ENCODE assay signal across 20 cellular contexts in genomic region chr2:234747032-234747431, GRCh38.
DNase-seq lines count a peak whose midpoint lies in the region; ATAC-seq and TF ChIP-seq lines count a peak whose summit lies in the region.
"Had no signal": no experiment of that assay in that cellular context is flagged by ENCODE, and none has a peak within 500 bp of the region (broad histone marks: within the 10 kb centered on the region; RNA-seq: fewer than 3 reads in every experiment).

No MANE protein-coding gene starts in this region.

- no peak for TF ChIP-seq POLR2A in IMR-90 (IDR thresholded peaks at IDR 0.05; ENCODE audit: low read depth, low read length)

- H3K9me1 ChIP-seq in IMR-90 (ENCODE audit: insufficient read depth, low read length): no peaks in the 10 kb centered on the region

- POLR2A ChIA-PET in IMR-90 (lab: Charles Lee; ENCODE audit: unreplicated experiment): no interaction called here

- H2BK5ac ChIP-seq in IMR-90 (ENCODE audit: low read depth, low read length, poor library complexity, severe bottlenecking) (no peak overlapping the region), mesenchymal stem cell (ENCODE audit: low read depth, low read length, poor library complexity, severe bottlenecking) (no peak overlapping the region)

- H3K9ac ChIP-seq in IMR-90 (ENCODE audit: low read depth, low read length) (no peak overlapping the region), mesenchymal stem cell (ENCODE audit: low read length) (peak overlapping the region; percentile 56)

- H3K4me3 ChIP-seq in IMR-90 (ENCODE audit: insufficient read depth, low read depth, low read length): no peak overlapping the region
- no peak overlapping the region for H3K4me3 ChIP-seq in mesenchymal stem cell (ENCODE audit: insufficient read depth in 1 of 2, low read depth in 1 of 2, low read length in 2 of 2)
- H3K4me3 ChIP-seq: GM12878, HAP-1 had no signal

- no peak overlapping the region for H3K56ac ChIP-seq in IMR-90 (ENCODE audit: extremely low read depth, insufficient read depth, low read length)

- peaks cover 7% of the 10 kb centered on the region; the same call in 1 of the 2 replicates for H3K4me1 ChIP-seq in IMR-90 (ENCODE audit: control insufficient read depth, insufficient read depth, low read length)
- no peaks in the 10 kb centered on the region for H3K4me1 ChIP-seq in mesenchymal stem cell (ENCODE audit: control insufficient read depth, insufficient read depth, low read depth, low read length)
- H3K4me1 ChIP-seq: HAP-1 had no signal

- no peaks in the 10 kb centered on the region for H3K79me1 ChIP-seq in IMR-90 (ENCODE audit: low read depth in 1 of 2, low read length in 2 of 2)
- H3K79me1 ChIP-seq in mesenchymal stem cell (replicated peaks; ENCODE audit: low read length, poor library complexity, severe bottlenecking): no peaks in the 10 kb centered on the region

- H4K20me1 ChIP-seq in IMR-90 (ENCODE audit: insufficient read depth, low read length): no peaks in the 10 kb centered on the region

- H3K27ac ChIP-seq in IMR-90 (ENCODE audit: insufficient read depth, low read length) (no peak overlapping the region), mesenchymal stem cell (ENCODE audit: low read length, poor library complexity, severe bottlenecking) (no peak overlapping the region)
- H3K27ac ChIP-seq: HL-60 had no signal

- no peak overlapping the region for H2AK5ac ChIP-seq in IMR-90 (ENCODE audit: low read depth, low read length)
- no peak overlapping the region for H2AK5ac ChIP-seq in mesenchymal stem cell (ENCODE audit: low read length, severe bottlenecking)

- peak; percentile 59 for ATAC-seq in IMR-90 (ENCODE audit: low read depth)
- ATAC-seq: GM12878, HepG2, Panc1, SK-N-SH treated with all-trans-retinoic acid at 6 μM for 48 hours had no signal

- H3K14ac ChIP-seq in IMR-90 (replicated peaks; ENCODE audit: low read depth, low read length) (no peak overlapping the region), mesenchymal stem cell (ENCODE audit: low read length in 2 of 2) (no peak overlapping the region)

- H4K91ac ChIP-seq in IMR-90 (ENCODE audit: insufficient read depth, low read depth, low read length) (no peak overlapping the region), mesenchymal stem cell (ENCODE audit: low read length) (no peak overlapping the region)

- BruUV-seq in IMR-90 (replicated peaks; lab: Mats Ljungman, UMichigan): no TSS peak

- H3K9me3 ChIP-seq in IMR-90 (ENCODE audit: control insufficient read depth, insufficient read depth, low read length): no peaks in the 10 kb centered on the region; the same call in 1 of the 2 replicates
- H3K9me3 ChIP-seq in mesenchymal stem cell (ENCODE audit: control insufficient read depth, low read length): peaks cover 2% of the 10 kb centered on the region
- H3K9me3 ChIP-seq: HAP-1 had no signal

- H4K8ac ChIP-seq in IMR-90 (ENCODE audit: low read depth in 2 of 2, low read length in 2 of 2) (no peak overlapping the region; a peak in 1 of 4 replicates), mesenchymal stem cell (ENCODE audit: low read length) (no peak overlapping the region)

- CTCF ChIA-PET in IMR-90 (lab: Yijun Ruan, JAX): no interaction called here

- H3K23ac ChIP-seq in IMR-90 (ENCODE audit: low read depth, low read length) (no peak overlapping the region), mesenchymal stem cell (ENCODE audit: low read length in 2 of 2) (no peak overlapping the region)

- H3K4ac ChIP-seq in IMR-90 (ENCODE audit: low read depth, low read length): 0 out of 2 replicates have a peak overlapping the region, but pooled peaks have one; percentile 1
- H3K4ac ChIP-seq in mesenchymal stem cell (ENCODE audit: low read depth in 1 of 2, low read length in 2 of 2): no peak overlapping the region

- no peak overlapping the region for H2AK9ac ChIP-seq in IMR-90 (replicated peaks; ENCODE audit: low read depth, low read length, poor library complexity)

- H2BK15ac ChIP-seq in IMR-90 (ENCODE audit: low read depth, low read length) (no peak overlapping the region), mesenchymal stem cell (ENCODE audit: low read depth, poor library complexity, severe bottlenecking) (no peak overlapping the region)

- H2BK12ac ChIP-seq in mesenchymal stem cell (ENCODE audit: low read length in 2 of 2): no peak overlapping the region

- no peak overlapping the region for H2AFZ ChIP-seq in IMR-90 (replicated peaks; ENCODE audit: low read length, poor library complexity)
- H2AFZ ChIP-seq in mesenchymal stem cell (ENCODE audit: low read depth, low read length): no peak overlapping the region

- no peak overlapping the region for H2BK20ac ChIP-seq in IMR-90 (ENCODE audit: low read depth, low read length)

- no peaks in the 10 kb centered on the region for H3K27me3 ChIP-seq in IMR-90 (ENCODE audit: control insufficient read depth, insufficient read depth, low read length)
- H3K27me3 ChIP-seq in mesenchymal stem cell (ENCODE audit: control insufficient read depth in 1 of 2, insufficient read depth in 1 of 2, low read length in 2 of 2): no peaks in the 10 kb centered on the region

- intact Hi-C loops in IMR-90 (cut with micrococcal nuclease): no loop called here

- no peak overlapping the region for H2BK120ac ChIP-seq in IMR-90 (ENCODE audit: low read depth, low read length)
- H2BK120ac ChIP-seq in mesenchymal stem cell (ENCODE audit: low read depth, low read length): no peak overlapping the region

- dilution Hi-C loops in IMR-90 (cut with HindIII; ENCODE audit: low sequenced_read_pairs, unreplicated experiment): no loop called here

- H3K36me3 ChIP-seq in IMR-90 (ENCODE audit: control insufficient read depth, insufficient read depth, low read length): no peaks in the 10 kb centered on the region
- H3K36me3 ChIP-seq in mesenchymal stem cell (ENCODE audit: control insufficient read depth in 1 of 2, insufficient read depth in 2 of 2, low read depth in 1 of 2, low read length in 2 of 2): no peaks in the 10 kb centered on the region
- H3K36me3 ChIP-seq: HAP-1 had no signal

- H3K4me2 ChIP-seq in IMR-90 (ENCODE audit: low read depth, low read length) (peak overlapping the region; percentile 22; the same call in 1 of the 2 replicates), mesenchymal stem cell (ENCODE audit: low read length, poor library complexity, severe bottlenecking) (no peak overlapping the region)

- no peak overlapping the region for H4K5ac ChIP-seq in IMR-90 (ENCODE audit: low read depth, low read length)

- TF ChIP-seq CTCF in IMR-90 (conservative IDR thresholded peaks at IDR 0.05; ENCODE audit: low read depth, low read length): no peak

- peak overlapping the region; percentile 3; the same call in 1 of the 2 replicates for H3K18ac ChIP-seq in IMR-90 (ENCODE audit: low read depth, low read length)
- H3K18ac ChIP-seq in mesenchymal stem cell (ENCODE audit: low read depth in 1 of 2, low read length in 2 of 2): no peak overlapping the region

- DNase-seq in EH (ENCODE audit: low read depth) (peak; percentile 55), IMR-90 (peak; percentile 70), fibroblast of peridontal ligament (ENCODE audit: extremely low read depth) (peak; percentile 65), mesenchymal stem cell (no peak), dedifferentiated amniotic fluid mesenchymal stem cell (ENCODE audit: extremely low spot score) (no peak), cortex of kidney (lab: John Stamatoyannopoulos, UW) (no peak), NCI-H1092 treated with DMSO at 0.1 percent for 48 hours (lab: John Stamatoyannopoulos, UW) (no peak)
- DNase-seq: DMS53, KBM-7, NCI-H1092, NCI-H2081, NCI-H2171, NCI-H524 treated with DMSO at 0.1 percent for 48 hours, NCI-H82 had no signal

- in situ Hi-C loops in IMR-90 (cut with MboI; ENCODE audit: low sequenced_read_pairs): no loop called here

- TF ChIP-seq RAD21 in IMR-90 (IDR thresholded peaks at IDR 0.05; ENCODE audit: low read length): no peak

TF ChIP-seq in IMR-90, 13 proteins besides CTCF, POLR2A, EP300 and RAD21:
- TF ChIP-seq BHLHE40 (IDR thresholded peaks at IDR 0.05; ENCODE audit: low read depth, low read length) (no peak), CEBPB (IDR thresholded peaks at IDR 0.05; ENCODE audit: low read depth, low read length) (peak; percentile 45; the same call in 1 of the 2 replicates), FOS (IDR thresholded peaks at IDR 0.05; ENCODE audit: low read depth, low read length) (peak; percentile 8; the same call in 1 of the 2 replicates)

Comparison
In these comparisons a context has a peak if more than half of its experiments do, and no peak if none do; other contexts are left out.
1. DNase-seq: peak in EH (single experiment), IMR-90 (single experiment) and fibroblast of peridontal ligament (single experiment); none in mesenchymal stem cell (single experiment), dedifferentiated amniotic fluid mesenchymal stem cell (single experiment), cortex of kidney (single experiment) and NCI-H1092 treated with DMSO at 0.1 percent for 48 hours (single experiment).